ENCODE assay signal across 8 cellular contexts in the genomic region with DNA sequence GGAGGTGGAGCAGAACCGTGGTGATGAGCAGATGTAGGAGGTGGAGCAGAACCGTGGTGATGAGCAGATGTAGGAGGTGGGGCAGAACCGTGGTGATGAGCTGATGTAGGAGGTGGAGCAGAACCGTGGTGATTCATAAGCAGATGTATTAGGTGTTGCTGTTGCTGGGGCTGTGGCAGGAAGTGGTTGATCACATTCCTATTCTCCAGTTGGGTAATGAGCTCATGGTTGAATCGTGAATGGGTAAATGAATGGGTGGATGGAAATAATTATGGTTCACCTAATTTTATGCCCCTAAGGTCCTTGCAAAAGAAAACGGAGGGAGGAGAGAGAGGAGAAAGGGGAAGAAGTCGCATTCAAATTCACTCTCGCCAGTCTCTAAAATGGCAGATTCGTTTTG. TPM values are rescaled to one million over a fixed set of nuclear protein-coding genes. Genes with fewer than 3 reads are reported as not detected.
A peak's percentile ranks its signal among the peaks of the same experiment; 100 is the strongest.
DNase-seq lines count a peak whose midpoint lies in the region; TF ChIP-seq lines count a peak whose summit lies in the region.
"Not testable (repeated sequence)": the region's sequence is repeated elsewhere in the genome, so short reads cannot be mapped to it uniquely, and the experiment has no call there.

No MANE protein-coding gene starts in this region.

- H3K4me1 ChIP-seq in fibroblast of lung (ENCODE audit: control insufficient read depth, extremely low read depth, insufficient read depth, low read length), result not testable (repeated sequence)

- H3K36me3 ChIP-seq in WERI-Rb-1; fibroblast of lung (ENCODE audit: control insufficient read depth, insufficient read depth, low read length): not testable (repeated sequence)

- DNase-seq in AG10803 (ENCODE audit: low read depth) (peak; percentile 91), GM12865 (ENCODE audit: low read depth) (peak; percentile 78), KBM-7 (peak; percentile 11), NOMO-1 (lab: John Stamatoyannopoulos, UW; ENCODE audit: unreplicated experiment in 2 of 2) (peak; percentile 15 to 39), fibroblast of lung (ENCODE audit: low read depth in 2 of 2) (peak; percentile 26 to 88)
- DNase-seq in WERI-Rb-1, result not testable (repeated sequence)
- peak; percentile 56 for DNase-seq in activated naive CD4-positive, alpha-beta T cell treated with anti-CD3 and anti-CD28 coated beads, Interleukin-2, amount 50 U/mL, for 16 hours
- DNase-seq in stimulated activated CD4-positive, alpha-beta T cell treated with anti-CD3 and anti-CD28 coated beads, Interleukin-15, amount 100 ng/mL, for 24 hours, result peak; percentile 64

- H3K4me3 ChIP-seq in AG10803 (ENCODE audit: low read length); GM12865 (ENCODE audit: low read depth, low read length); WERI-Rb-1 (ENCODE audit: low read depth, low read length); fibroblast of lung (replicated peaks in 1 of 4; ENCODE audit: control extremely low read depth in 1 of 4, insufficient read depth in 1 of 4, low read depth in 3 of 4, low read length in 4 of 4): not testable (repeated sequence)

- in situ Hi-C loops in KBM-7 (cut with MboI; ENCODE audit: low pct_unique_long_range_greater_than_20kb, low sequenced_read_pairs), result not testable (repeated sequence)

- peak overlapping the region; percentile 12; the same call in 1 of the 2 replicates for H3K27ac ChIP-seq in WERI-Rb-1
- H3K27ac ChIP-seq in fibroblast of lung (ENCODE audit: insufficient read depth, low read length), result not testable (repeated sequence)

- not testable (repeated sequence) for H3K9me3 ChIP-seq in WERI-Rb-1 (ENCODE audit: severe bottlenecking); fibroblast of lung (ENCODE audit: control insufficient read depth, insufficient read depth, low read depth, low read length)

- not testable (repeated sequence) for H3K4me2 ChIP-seq in fibroblast of lung (ENCODE audit: extremely low read depth, insufficient read depth, low read length)

- H3K27me3 ChIP-seq in WERI-Rb-1 (ENCODE audit: insufficient read depth, low read depth, severe bottlenecking); fibroblast of lung (ENCODE audit: control insufficient read depth, insufficient read depth, low read length): not testable (repeated sequence)

- not testable (repeated sequence) for TF ChIP-seq CTCF in AG10803 (conservative IDR thresholded peaks at IDR 0.05; ENCODE audit: low read length); GM12865 (IDR thresholded peaks at IDR 0.05; ENCODE audit: insufficient read depth, low read depth, low read length, missing control alignments); WERI-Rb-1 (IDR thresholded peaks at IDR 0.05; ENCODE audit: low read depth, low read length); fibroblast of lung (conservative IDR thresholded peaks at IDR 0.05 in 1 of 2, IDR thresholded peaks at IDR 0.05 in 1 of 2; ENCODE audit: low read depth in 1 of 2, low read length in 2 of 2)

- not testable (repeated sequence) for H4K20me1 ChIP-seq in fibroblast of lung (ENCODE audit: control insufficient read depth, extremely low read depth, insufficient read depth, low read length)

- not testable (repeated sequence) for H2AFZ ChIP-seq in fibroblast of lung (ENCODE audit: low read length)

- not testable (repeated sequence) for H3K79me2 ChIP-seq in fibroblast of lung (ENCODE audit: control insufficient read depth, insufficient read depth, low read length)

- not testable (repeated sequence) for H3K9ac ChIP-seq in fibroblast of lung (ENCODE audit: insufficient read depth, low read length)

RNA-seq across cellular contexts. Expression of gene C2CD4C, which starts 26.4 kb away (rescaled TPM):
- total RNA-seq in fibroblast of lung, result under 0.01 and 0.17 TPM in 2 replicates
- 0.05 TPM in 1 of 2 replicates, not detected in the other for polyA plus RNA-seq in fibroblast of lung
- polyA plus RNA-seq in fibroblast of lung (2012), result 0.10 TPM in 1 of 2 replicates, not detected in the other
- polyA minus RNA-seq in fibroblast of lung (ENCODE audit: low replicate concordance), result not detected in 2 replicates

RNA-seq across cellular contexts. Expression of gene MIER2, which starts 38.0 kb away (rescaled TPM):
- total RNA-seq in fibroblast of lung, result 9.2 and 20.6 TPM in 2 replicates
- 13.7 and 17.7 TPM in 2 replicates for polyA plus RNA-seq in fibroblast of lung
- polyA plus RNA-seq in fibroblast of lung (2012), result 25.5 and 32.9 TPM in 2 replicates
- 91.8 and 160 TPM in 2 replicates for polyA minus RNA-seq in fibroblast of lung (ENCODE audit: low replicate concordance)
